ENCODE assay signal across 23 cellular contexts in genomic region chr3:11322931-11323330, GRCh38.
"Had no signal": no experiment of that assay in that cellular context is flagged by ENCODE, and none has a peak within 500 bp of the region (broad histone marks: within the 10 kb centered on the region; RNA-seq: fewer than 3 reads in every experiment).

No MANE protein-coding gene starts in this region.

- ATAC-seq: activated CD4-positive, CD25-positive, alpha-beta regulatory T cell treated with anti-CD3 and anti-CD28 coated beads, Interleukin-2, amount 50 U/mL, for 24 hours; gastrocnemius medialis; stimulated activated effector memory CD8-positive, alpha-beta T cell treated with anti-CD3 and anti-CD28 coated beads, Interleukin-12 subunit alpha, Interleukin-12 subunit beta, amount 100 ng/mL, for 72 hours had no signal

- DNase-seq: activated CD4-positive, alpha-beta T cell treated with anti-CD3 and anti-CD28 coated beads for 48 hours; activated CD4-positive, alpha-beta T cell treated with anti-CD3 and anti-CD28 coated beads, Interleukin-2, amount 50 U/mL, for 48 hours; activated CD8-positive, alpha-beta memory T cell treated with anti-CD3 and anti-CD28 coated beads, Interleukin-2, amount 50 U/mL, for 4 hours; activated effector memory CD4-positive, alpha-beta T cell treated with anti-CD3 and anti-CD28 coated beads, Interleukin-2, amount 50 U/mL, for 16 hours; activated naive CD4-positive, alpha-beta T cell treated with anti-CD3 and anti-CD28 coated beads for 36 hours; activated naive CD8-positive, alpha-beta T cell treated with anti-CD3 and anti-CD28 coated beads for 36 hours; activated T-cell treated with anti-CD3 and anti-CD28 coated beads, Interleukin-2, amount 50 U/mL, for 1 hour; colonic mucosa; effector memory CD4-positive, alpha-beta T cell; gastrocnemius medialis; glutamatergic neuron; islet precursor cell; left ventricle myocardium inferior; right lobe of liver; stimulated activated CD4-positive, alpha-beta T cell treated with anti-CD3 and anti-CD28 coated beads, Interleukin-12 subunit alpha, Interleukin-12 subunit beta, amount 100 ng/mL, for 4 hours; stimulated activated CD4-positive, alpha-beta T cell treated with anti-CD3 and anti-CD28 coated beads, Interleukin-4, amount 100 ng/mL, for 1 hour; SW 1271; T-helper 9 cell; thyroid gland; upper lobe of left lung had no signal

- H3K27ac ChIP-seq: colonic mucosa, gastrocnemius medialis, left ventricle myocardium inferior, right lobe of liver, thyroid gland, VCaP had no signal
